Comparison of ENCODE assay signal across 20 cellular contexts in genomic region chr5:126937796-126938195, GRCh38.
"Had no signal": no experiment of that assay in that cellular context is flagged by ENCODE, and none has a peak within 500 bp of the region (broad histone marks: within the 10 kb centered on the region; RNA-seq: fewer than 3 reads in every experiment).

No MANE protein-coding gene starts in this region.

- H3K9me3 ChIP-seq: adrenal gland, psoas muscle, stomach, thyroid gland, vagina had no signal

- H3K36me3 ChIP-seq: adrenal gland, stomach, thyroid gland, vagina had no signal

- H3K4me3 Mint-ChIP-seq: activated CD8-positive, alpha-beta T cell treated with anti-CD3 and anti-CD28 coated beads for 36 hours; central memory CD8-positive, alpha-beta T cell; effector memory CD8-positive, alpha-beta T cell; naive thymus-derived CD8-positive, alpha-beta T cell had no signal

- DNase-seq: activated CD4-positive, alpha-beta T cell treated with anti-CD3 and anti-CD28 coated beads for 4 hours; activated CD8-positive, alpha-beta memory T cell treated with anti-CD3 and anti-CD28 coated beads, Interleukin-2, amount 50 U/mL, for 4 hours; activated CD8-positive, alpha-beta T cell treated with anti-CD3 and anti-CD28 coated beads for 36 hours; activated naive CD4-positive, alpha-beta T cell; adrenal gland; effector memory CD8-positive, alpha-beta T cell; left colon; naive thymus-derived CD8-positive, alpha-beta T cell; psoas muscle; stimulated activated CD4-positive, alpha-beta T cell treated with anti-CD3 and anti-CD28 coated beads, Interleukin-4, amount 100 ng/mL, for 1 hour; stimulated activated CD8-positive, alpha-beta memory T cell treated with anti-CD3 and anti-CD28 coated beads, Interleukin-4, amount 100 ng/mL, for 48 hours; stomach; T-helper 9 cell; thyroid gland had no signal

- H3K36me3 Mint-ChIP-seq: naive thymus-derived CD8-positive, alpha-beta T cell had no signal

- H3K4me1 Mint-ChIP-seq: central memory CD8-positive, alpha-beta T cell had no signal

- H3K4me3 ChIP-seq: adrenal gland, psoas muscle, stomach, thyroid gland, vagina had no signal

- H3K27me3 Mint-ChIP-seq: activated CD8-positive, alpha-beta T cell treated with anti-CD3 and anti-CD28 coated beads for 36 hours; central memory CD8-positive, alpha-beta T cell; effector memory CD8-positive, alpha-beta T cell; naive thymus-derived CD8-positive, alpha-beta T cell had no signal

- H3K27me3 ChIP-seq: adrenal gland, foreskin keratinocyte, stomach, thyroid gland, vagina had no signal

- H3K27ac ChIP-seq: adrenal gland, epithelial cell of prostate, foreskin keratinocyte, psoas muscle, stomach, thyroid gland, vagina, VCaP had no signal

- H3K9me3 Mint-ChIP-seq: central memory CD8-positive, alpha-beta T cell; effector memory CD8-positive, alpha-beta T cell had no signal

- H3K27ac Mint-ChIP-seq: activated CD8-positive, alpha-beta T cell treated with anti-CD3 and anti-CD28 coated beads for 36 hours; effector memory CD8-positive, alpha-beta T cell had no signal

- ATAC-seq: activated CD8-positive, alpha-beta T cell treated with anti-CD3 and anti-CD28 coated beads for 36 hours; effector memory CD8-positive, alpha-beta T cell; left colon; naive thymus-derived CD8-positive, alpha-beta T cell; sciatic nerve had no signal

- H3K4me1 ChIP-seq: foreskin keratinocyte, stomach, thyroid gland, vagina had no signal
